Comparison of ENCODE assay signal across 1 cellular context in genomic region chr3:72163809-72164634, GRCh38.
TF ChIP-seq lines count a peak whose summit lies in the region.

No MANE protein-coding gene starts in this region.

TF ChIP-seq in GM23338, 12 proteins besides CTCF, POLR2A, EP300 and RAD21 (continued from another document):
- no peak for TF ChIP-seq ZNF462 (CRISPR knock-in tag; IDR thresholded peaks at IDR 0.05)
- TF ChIP-seq POLR2AphosphoS5 (IDR thresholded peaks at IDR 0.05; ENCODE audit: low read depth), result no peak
- TF ChIP-seq, protein P1, sequence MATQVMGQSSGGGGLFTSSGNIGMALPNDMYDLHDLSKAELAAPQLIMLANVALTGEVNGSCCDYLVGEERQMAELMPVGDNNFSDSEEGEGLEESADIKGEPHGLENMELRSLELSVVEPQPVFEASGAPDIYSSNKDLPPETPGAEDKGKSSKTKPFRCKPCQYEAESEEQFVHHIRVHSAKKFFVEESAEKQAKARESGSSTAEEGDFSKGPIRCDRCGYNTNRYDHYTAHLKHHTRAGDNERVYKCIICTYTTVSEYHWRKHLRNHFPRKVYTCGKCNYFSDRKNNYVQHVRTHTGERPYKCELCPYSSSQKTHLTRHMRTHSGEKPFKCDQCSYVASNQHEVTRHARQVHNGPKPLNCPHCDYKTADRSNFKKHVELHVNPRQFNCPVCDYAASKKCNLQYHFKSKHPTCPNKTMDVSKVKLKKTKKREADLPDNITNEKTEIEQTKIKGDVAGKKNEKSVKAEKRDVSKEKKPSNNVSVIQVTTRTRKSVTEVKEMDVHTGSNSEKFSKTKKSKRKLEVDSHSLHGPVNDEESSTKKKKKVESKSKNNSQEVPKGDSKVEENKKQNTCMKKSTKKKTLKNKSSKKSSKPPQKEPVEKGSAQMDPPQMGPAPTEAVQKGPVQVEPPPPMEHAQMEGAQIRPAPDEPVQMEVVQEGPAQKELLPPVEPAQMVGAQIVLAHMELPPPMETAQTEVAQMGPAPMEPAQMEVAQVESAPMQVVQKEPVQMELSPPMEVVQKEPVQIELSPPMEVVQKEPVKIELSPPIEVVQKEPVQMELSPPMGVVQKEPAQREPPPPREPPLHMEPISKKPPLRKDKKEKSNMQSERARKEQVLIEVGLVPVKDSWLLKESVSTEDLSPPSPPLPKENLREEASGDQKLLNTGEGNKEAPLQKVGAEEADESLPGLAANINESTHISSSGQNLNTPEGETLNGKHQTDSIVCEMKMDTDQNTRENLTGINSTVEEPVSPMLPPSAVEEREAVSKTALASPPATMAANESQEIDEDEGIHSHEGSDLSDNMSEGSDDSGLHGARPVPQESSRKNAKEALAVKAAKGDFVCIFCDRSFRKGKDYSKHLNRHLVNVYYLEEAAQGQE (IDR thresholded peaks at IDR 0.05; ENCODE audit: unreplicated experiment), result no peak
- TF ChIP-seq, protein P2, sequence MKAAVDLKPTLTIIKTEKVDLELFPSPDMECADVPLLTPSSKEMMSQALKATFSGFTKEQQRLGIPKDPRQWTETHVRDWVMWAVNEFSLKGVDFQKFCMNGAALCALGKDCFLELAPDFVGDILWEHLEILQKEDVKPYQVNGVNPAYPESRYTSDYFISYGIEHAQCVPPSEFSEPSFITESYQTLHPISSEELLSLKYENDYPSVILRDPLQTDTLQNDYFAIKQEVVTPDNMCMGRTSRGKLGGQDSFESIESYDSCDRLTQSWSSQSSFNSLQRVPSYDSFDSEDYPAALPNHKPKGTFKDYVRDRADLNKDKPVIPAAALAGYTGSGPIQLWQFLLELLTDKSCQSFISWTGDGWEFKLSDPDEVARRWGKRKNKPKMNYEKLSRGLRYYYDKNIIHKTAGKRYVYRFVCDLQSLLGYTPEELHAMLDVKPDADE (IDR thresholded peaks at IDR 0.05), result no peak
- TF ChIP-seq NANOG (IDR thresholded peaks at IDR 0.05; ENCODE audit: borderline replicate concordance), result no peak
- no peak for TF ChIP-seq CREB1 (CRISPR knock-in tag; IDR thresholded peaks at IDR 0.05; ENCODE audit: low read depth)
- TF ChIP-seq EZH2phosphoT487 (IDR thresholded peaks at IDR 0.05; ENCODE audit: unreplicated experiment), result no peak
- TF ChIP-seq JUNB (IDR thresholded peaks at IDR 0.05; ENCODE audit: unreplicated experiment), result no peak
- TF ChIP-seq EZH2 (IDR thresholded peaks at IDR 0.05; ENCODE audit: low read depth, unreplicated experiment), result no peak
- TF ChIP-seq ZNF331 (CRISPR knock-in tag; IDR thresholded peaks at IDR 0.05; ENCODE audit: low read depth), result no peak
TF ChIP-seq in GM23338: peak in this region for 0.
